In the genomic region with DNA sequence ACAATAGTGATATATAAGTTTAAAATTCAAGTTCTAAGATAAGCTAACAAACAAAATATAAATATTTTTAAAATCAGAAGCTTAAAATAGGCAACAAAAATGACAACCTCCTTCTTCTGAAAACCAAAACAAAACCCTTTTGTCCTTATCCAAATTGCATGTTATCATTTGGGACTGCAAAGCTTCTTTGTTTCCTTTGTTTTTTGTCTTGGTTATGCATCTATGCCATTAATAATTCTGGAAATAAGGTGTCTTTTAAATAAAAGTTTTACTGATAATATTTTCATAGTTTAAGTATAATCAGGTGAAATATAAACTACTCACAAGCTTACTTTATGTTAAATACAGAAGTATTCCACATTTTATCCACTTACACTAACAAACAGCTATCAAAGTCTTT, we compare ENCODE assay signal across 16 cellular contexts.
"Had no signal": no experiment of that assay in that cellular context is flagged by ENCODE, and none has a peak within 500 bp of the region (broad histone marks: within the 10 kb centered on the region; RNA-seq: fewer than 3 reads in every experiment).

No MANE protein-coding gene starts in this region.

- H3K27ac ChIP-seq: epithelial cell of prostate, esophagus muscularis mucosa, gastroesophageal sphincter, ovary, testis, transverse colon had no signal

- DNase-seq: effector memory CD8-positive, alpha-beta T cell; head of caudate nucleus; kidney glomerular epithelial cell; mammary epithelial cell; natural killer cell; nucleus accumbens; ovary; right cardiac atrium; small intestine; stimulated activated CD4-positive, alpha-beta T cell treated with anti-CD3 and anti-CD28 coated beads, Interleukin-12 subunit alpha, Interleukin-12 subunit beta, amount 100 ng/mL, for 4 hours; stimulated activated naive CD4-positive, alpha-beta T cell; testis; transverse colon had no signal

- H3K27me3 ChIP-seq: esophagus muscularis mucosa, gastroesophageal sphincter, ovary, testis, transverse colon had no signal
